Comparison of ENCODE assay signal across 17 cellular contexts in genomic region chr10:122477436-122477835, GRCh38. TPM values are rescaled to one million over a fixed set of nuclear protein-coding genes. Genes with fewer than 3 reads are reported as not detected.
DNase-seq lines count a peak whose midpoint lies in the region; ATAC-seq and TF ChIP-seq lines count a peak whose summit lies in the region.
"Had no signal": no experiment of that assay in that cellular context is flagged by ENCODE, and none has a peak within 500 bp of the region (broad histone marks: within the 10 kb centered on the region; RNA-seq: fewer than 3 reads in every experiment).

No MANE protein-coding gene starts in this region.

- peaks cover 21% of the 10 kb centered on the region for H3K79me1 ChIP-seq in mesenchymal stem cell (replicated peaks; ENCODE audit: low read length, poor library complexity, severe bottlenecking)

- H2AK5ac ChIP-seq in mesenchymal stem cell (ENCODE audit: low read length, severe bottlenecking): no peak overlapping the region

- H3K9ac ChIP-seq in mesenchymal stem cell (ENCODE audit: low read length) (no peak overlapping the region), smooth muscle cell (ENCODE audit: low read depth) (no peak overlapping the region)

- peak; percentile 44 for DNase-seq in ELF-1 (ENCODE audit: low read depth, low spot score)
- DNase-seq in ascending aorta (ENCODE audit: low spot score in 2 of 2): no peak
- no peak for DNase-seq in mesenchymal stem cell
- DNase-seq in smooth muscle cell (lab: John Stamatoyannopoulos, UW; ENCODE audit: unreplicated experiment): no peak
- no peak for DNase-seq in germinal center (ENCODE audit: low spot score)
- DNase-seq in NCI-H1092 (lab: John Stamatoyannopoulos, UW): no peak
- DNase-seq: C1 segment of cervical spinal cord; DMS153; MV-4-11; NCI-H1436; NCI-H2081; NCI-H524; NK-92 treated with Interleukin-12 subunit alpha and Interleukin-12 subunit beta, amount 100 ng/mL, for 24 hours had no signal

- peak overlapping the region; percentile 44 for H2BK15ac ChIP-seq in mesenchymal stem cell (ENCODE audit: low read depth, poor library complexity, severe bottlenecking)

- H3K4me2 ChIP-seq in mesenchymal stem cell (ENCODE audit: low read length, poor library complexity, severe bottlenecking) (no peak overlapping the region), smooth muscle cell (peak overlapping the region; percentile 51)

- H3K27ac ChIP-seq in ascending aorta (peak overlapping the region; percentile 80 to 90), mesenchymal stem cell (ENCODE audit: low read length, poor library complexity, severe bottlenecking) (no peak overlapping the region), smooth muscle cell (ENCODE audit: low read depth) (peak overlapping the region; percentile 6)

- peaks cover 29% of the 10 kb centered on the region for H3F3A ChIP-seq in smooth muscle cell (ENCODE audit: low read depth)

- intact Hi-C loops in ascending aorta (cut with DNase I): no loop called here

- H4K8ac ChIP-seq in mesenchymal stem cell (ENCODE audit: low read length): no peak overlapping the region

- H3K27me3 ChIP-seq in ascending aorta (no peaks in the 10 kb centered on the region), mesenchymal stem cell (ENCODE audit: control insufficient read depth in 1 of 2, insufficient read depth in 1 of 2, low read length in 2 of 2) (no peaks in the 10 kb centered on the region), smooth muscle cell (ENCODE audit: low read depth) (no peaks in the 10 kb centered on the region)

- H2AFZ ChIP-seq in mesenchymal stem cell (ENCODE audit: low read depth, low read length): no peak overlapping the region
- no peak overlapping the region for H2AFZ ChIP-seq in smooth muscle cell (ENCODE audit: low read depth)

- peaks cover 25% of the 10 kb centered on the region for H3K79me2 ChIP-seq in smooth muscle cell (ENCODE audit: low read depth)

- no peak overlapping the region for H3K23ac ChIP-seq in mesenchymal stem cell (ENCODE audit: low read length in 2 of 2)

- no peak overlapping the region for H3K4me3 ChIP-seq in ascending aorta
- no peak overlapping the region for H3K4me3 ChIP-seq in mesenchymal stem cell (ENCODE audit: insufficient read depth in 1 of 2, low read depth in 1 of 2, low read length in 2 of 2)
- H3K4me3 ChIP-seq in smooth muscle cell: no peak overlapping the region

- H4K91ac ChIP-seq in mesenchymal stem cell (ENCODE audit: low read length): peak overlapping the region; percentile 7

- no peaks in the 10 kb centered on the region for H4K20me1 ChIP-seq in smooth muscle cell (ENCODE audit: low read depth)

- H3K36me3 ChIP-seq in ascending aorta: no peaks in the 10 kb centered on the region
- peaks cover 5 to 51% of the 10 kb centered on the region in 2 experiments for H3K36me3 ChIP-seq in mesenchymal stem cell (ENCODE audit: control insufficient read depth in 1 of 2, insufficient read depth in 2 of 2, low read depth in 1 of 2, low read length in 2 of 2)
- no peaks in the 10 kb centered on the region for H3K36me3 ChIP-seq in smooth muscle cell (ENCODE audit: low read depth)

- H3K18ac ChIP-seq in mesenchymal stem cell (ENCODE audit: low read depth in 1 of 2, low read length in 2 of 2): peak overlapping the region in 1 of 2 experiments; percentile 68

- no peak overlapping the region for H2BK5ac ChIP-seq in mesenchymal stem cell (ENCODE audit: low read depth, low read length, poor library complexity, severe bottlenecking)

- 56% methylated on average over 5 of the region's 5 CpGs for WGBS in mesenchymal stem cell
- WGBS in smooth muscle cell (ENCODE audit: low lambda C conversion rate): 37% methylated on average over 5 of the region's 5 CpGs

- peak overlapping the region in 1 of 2 experiments; percentile 40 for H3K4ac ChIP-seq in mesenchymal stem cell (ENCODE audit: low read depth in 1 of 2, low read length in 2 of 2)

- no peak for TF ChIP-seq CTCF in ascending aorta (IDR thresholded peaks at IDR 0.05)
- TF ChIP-seq CTCF in smooth muscle cell (IDR thresholded peaks at IDR 0.05; ENCODE audit: borderline replicate concordance, insufficient read depth, poor library complexity, severe bottlenecking): no peak

- H3K9me3 ChIP-seq in ascending aorta: no peaks in the 10 kb centered on the region
- no peaks in the 10 kb centered on the region for H3K9me3 ChIP-seq in mesenchymal stem cell (ENCODE audit: control insufficient read depth, low read length)
- no peaks in the 10 kb centered on the region for H3K9me3 ChIP-seq in smooth muscle cell (replicated peaks; ENCODE audit: low read depth)

- TF ChIP-seq POLR2A in GM18505 (IDR thresholded peaks at IDR 0.05; ENCODE audit: borderline replicate concordance, extremely low read depth, insufficient read depth, insufficient read length): no peak

- peak overlapping the region in 1 of 2 experiments; percentile 61 for H3K14ac ChIP-seq in mesenchymal stem cell (ENCODE audit: low read length in 2 of 2)

- H2BK12ac ChIP-seq in mesenchymal stem cell (ENCODE audit: low read length in 2 of 2): peak overlapping the region; percentile 38 to 76

- H3K4me1 ChIP-seq in ascending aorta: peaks cover 6 to 38% of the 10 kb centered on the region in 2 donors
- H3K4me1 ChIP-seq in mesenchymal stem cell (ENCODE audit: control insufficient read depth, insufficient read depth, low read depth, low read length): peaks cover 23% of the 10 kb centered on the region
- peaks cover 26% of the 10 kb centered on the region for H3K4me1 ChIP-seq in smooth muscle cell (ENCODE audit: low read depth)

- ATAC-seq in GM18505 (IDR thresholded peaks at IDR 0.05; ENCODE audit: unreplicated experiment) (no peak), esophagus mucosa (no peak)
- ATAC-seq: HCT116 had no signal

- H2BK120ac ChIP-seq in mesenchymal stem cell (ENCODE audit: low read depth, low read length): peak overlapping the region; percentile 11

RNA-seq across cellular contexts. Expression of gene HTRA1, which starts 16.1 kb away (rescaled TPM):
- total RNA-seq in ascending aorta (112 TPM), smooth muscle cell (175 and 197 TPM in 2 replicates), esophagus mucosa (15.3 TPM)
- polyA plus RNA-seq in mesenchymal stem cell (2013, experiment 1 of 2): 204 TPM
- polyA plus RNA-seq in mesenchymal stem cell (2013, experiment 2 of 2): 204 TPM
- 170 and 257 TPM in 2 replicates for polyA plus RNA-seq in smooth muscle cell

RNA-seq across cellular contexts. Expression of gene ARMS2, which starts 23.0 kb away (rescaled TPM):
- total RNA-seq in ascending aorta (not detected), smooth muscle cell (not detected in 2 replicates), esophagus mucosa (not detected)
- not detected for polyA plus RNA-seq in mesenchymal stem cell (2013, experiment 1 of 2)
- polyA plus RNA-seq in mesenchymal stem cell (2013, experiment 2 of 2): not detected
- polyA plus RNA-seq in smooth muscle cell: not detected in 2 replicates
- total RNA-seq: HT1080 had no signal
